In genomic region chr10:79221110-79222051, GRCh38 we compare ENCODE assay signal across 9 cellular contexts.
DNase-seq lines count a peak whose midpoint lies in the region; ATAC-seq and TF ChIP-seq lines count a peak whose summit lies in the region.
"Had no signal": no experiment of that assay in that cellular context is flagged by ENCODE, and none has a peak within 500 bp of the region (broad histone marks: within the 10 kb centered on the region; RNA-seq: fewer than 3 reads in every experiment).

No MANE protein-coding gene starts in this region.

- no peak overlapping the region for H2BK5ac ChIP-seq in trophoblast cell (ENCODE audit: low read depth, low read length, poor library complexity)

- H4K12ac ChIP-seq in trophoblast cell (ENCODE audit: low read depth, low read length), result no peak overlapping the region

- ATAC-seq in GM21390 (IDR thresholded peaks at IDR 0.05; ENCODE audit: unreplicated experiment), result no peak
- ATAC-seq: activated naive CD4-positive, alpha-beta T cell treated with anti-CD3 and anti-CD28 coated beads, Interleukin-2, amount 50 U/mL, for 72 hours had no signal

- H3K79me2 ChIP-seq in trophoblast cell (ENCODE audit: control insufficient read depth, insufficient read depth, low read length, poor library complexity), result peaks cover 5% of the 10 kb centered on the region

- no peak overlapping the region for H3K4ac ChIP-seq in trophoblast cell (ENCODE audit: low read depth, low read length)

- H2AK5ac ChIP-seq in trophoblast cell (ENCODE audit: low read length), result peak overlapping the region; percentile 9

- H4K91ac ChIP-seq in trophoblast cell (ENCODE audit: low read depth, low read length), result no peak overlapping the region

- H2BK12ac ChIP-seq in trophoblast cell (ENCODE audit: low read length), result no peak overlapping the region

- H3K27me3 ChIP-seq in left ventricle myocardium inferior (ENCODE audit: low read depth), result no peaks in the 10 kb centered on the region
- H3K27me3 ChIP-seq in trophoblast cell (ENCODE audit: insufficient read depth, low read length), result no peaks in the 10 kb centered on the region

- peak overlapping the region; percentile 16 for H3K14ac ChIP-seq in trophoblast cell (ENCODE audit: low read length)

- H3K4me1 ChIP-seq in left ventricle myocardium inferior, result peaks cover 66% of the 10 kb centered on the region
- peaks cover 48 to 59% of the 10 kb centered on the region in 2 experiments for H3K4me1 ChIP-seq in trophoblast cell (ENCODE audit: control insufficient read depth in 1 of 2, insufficient read depth in 2 of 2, low read length in 2 of 2)

- peak; percentile 88 for DNase-seq in ELF-1 (ENCODE audit: low read depth, low spot score)
- peak; percentile 86 for DNase-seq in astrocyte of the hippocampus (ENCODE audit: low read depth, low spot score)
- peak; percentile 83 for DNase-seq in left ventricle myocardium inferior
- no peak for DNase-seq in trophoblast cell
- no peak for DNase-seq in T1000 (lab: John Stamatoyannopoulos, UW)
- DNase-seq in activated CD4-positive, CD25-positive, alpha-beta regulatory T cell treated with anti-CD3 and anti-CD28 coated beads, Interleukin-2, amount 50 U/mL, for 72 hours, result no peak
- no peak for DNase-seq in central memory CD4-positive, alpha-beta T cell

- H3K27ac ChIP-seq in left ventricle myocardium inferior (replicated peaks) (peak overlapping the region; percentile 94), trophoblast cell (ENCODE audit: low read depth, low read length) (no peak overlapping the region)

- intact Hi-C loops in left ventricle myocardium inferior (cut with micrococcal nuclease), result loop anchor here (10.0 kb wide), 1 partner anchor 53 kb away; no protein-coding TSS in a partner anchor

- TF ChIP-seq CTCF in left ventricle myocardium inferior (IDR thresholded peaks at IDR 0.05; ENCODE audit: borderline replicate concordance), result peak; percentile 44

- no peak overlapping the region for H3K4me2 ChIP-seq in trophoblast cell (ENCODE audit: low read length)

- H3K4me3 ChIP-seq in left ventricle myocardium inferior (peak overlapping the region; percentile 7), trophoblast cell (ENCODE audit: low read depth, low read length) (no peak overlapping the region)

- no peak overlapping the region for H4K8ac ChIP-seq in trophoblast cell (ENCODE audit: low read depth, low read length)

- H3K79me1 ChIP-seq in trophoblast cell (ENCODE audit: low read length), result peaks cover 30% of the 10 kb centered on the region

- H3K23ac ChIP-seq in trophoblast cell (ENCODE audit: low read length), result no peak overlapping the region

- H2AFZ ChIP-seq in trophoblast cell (ENCODE audit: insufficient read depth, low read length, poor library complexity), result no peak overlapping the region

- no peak overlapping the region for H3K9ac ChIP-seq in trophoblast cell (ENCODE audit: low read length)

- H3K36me3 ChIP-seq in left ventricle myocardium inferior (peaks cover 24% of the 10 kb centered on the region), trophoblast cell (ENCODE audit: control insufficient read depth in 1 of 2, insufficient read depth in 2 of 2, low read length in 2 of 2) (peaks cover 49% of the 10 kb centered on the region in 2 experiments)

- peak overlapping the region; percentile 11 for H3K18ac ChIP-seq in trophoblast cell (ENCODE audit: low read length)

- H3K9me3 ChIP-seq in left ventricle myocardium inferior (replicated peaks), result no peaks in the 10 kb centered on the region
- peaks cover 6% of the 10 kb centered on the region for H3K9me3 ChIP-seq in trophoblast cell (ENCODE audit: insufficient read depth, low read depth, low read length)

- H2BK120ac ChIP-seq in trophoblast cell (ENCODE audit: insufficient read depth, low read length, poor library complexity), result peak overlapping the region; percentile 9

- no CpG with 5 or more reads among the region's 38 CpGs for WGBS in trophoblast cell (ENCODE audit: extremely low coverage, insufficient coverage, insufficient read length)

Comparison
In these comparisons a context has a peak if more than half of its experiments do, and no peak if none do; other contexts are left out.
1. DNase-seq: peak in ELF-1 (single experiment), astrocyte of the hippocampus (single experiment) and left ventricle myocardium inferior (single experiment); none in trophoblast cell (0 of 2), T1000 (single experiment), activated CD4-positive, CD25-positive, alpha-beta regulatory T cell treated with anti-CD3 and anti-CD28 coated beads, Interleukin-2, amount 50 U/mL, for 72 hours (single experiment) and central memory CD4-positive, alpha-beta T cell (single experiment).